ENCODE assay signal across 12 cellular contexts in genomic region chr11:103648670-103649400, GRCh38.
DNase-seq lines count a peak whose midpoint lies in the region; ATAC-seq and TF ChIP-seq lines count a peak whose summit lies in the region.
"Had no signal": no experiment of that assay in that cellular context is flagged by ENCODE, and none has a peak within 500 bp of the region (broad histone marks: within the 10 kb centered on the region; RNA-seq: fewer than 3 reads in every experiment).

No MANE protein-coding gene starts in this region.

- H3K27ac Mint-ChIP-seq in stimulated activated effector memory CD8-positive, alpha-beta T cell treated with anti-CD3 and anti-CD28 coated beads, Interleukin-12 subunit alpha, Interleukin-12 subunit beta, amount 100 ng/mL, for 72 hours, result no peak overlapping the region
- H3K27ac Mint-ChIP-seq: activated T-helper 17 cell treated with anti-CD3 and anti-CD28 coated beads, Interleukin-2, amount 50 U/mL, for 72 hours had no signal

- no peaks in the 10 kb centered on the region for H3K27me3 ChIP-seq in heart right ventricle

- intact Hi-C loops in heart right ventricle (cut with DNase I), result no loop called here

- peak; percentile 68 for ATAC-seq in GM18868 (IDR thresholded peaks at IDR 0.05; ENCODE audit: unreplicated experiment)
- ATAC-seq in HG03354 (IDR thresholded peaks at IDR 0.05; ENCODE audit: poor library complexity, severe bottlenecking, unreplicated experiment), result peak; percentile 47
- ATAC-seq in stimulated activated effector memory CD8-positive, alpha-beta T cell treated with anti-CD3 and anti-CD28 coated beads, Interleukin-12 subunit alpha, Interleukin-12 subunit beta, amount 100 ng/mL, for 72 hours, result peak; percentile 69
- no peak for ATAC-seq in heart right ventricle
- ATAC-seq: activated T-helper 17 cell treated with anti-CD3 and anti-CD28 coated beads, Interleukin-2, amount 50 U/mL, for 72 hours had no signal

- H3K4me1 ChIP-seq in heart right ventricle, result no peaks in the 10 kb centered on the region

- WGBS in heart right ventricle, 2 donors, result 27 to 42% methylated on average over 1 of the region's 1 CpG

- H3K36me3 Mint-ChIP-seq in stimulated activated effector memory CD8-positive, alpha-beta T cell treated with anti-CD3 and anti-CD28 coated beads, Interleukin-12 subunit alpha, Interleukin-12 subunit beta, amount 100 ng/mL, for 72 hours, result no peaks in the 10 kb centered on the region

- no peak overlapping the region for H3K27ac ChIP-seq in heart right ventricle
- H3K27ac ChIP-seq: WERI-Rb-1 had no signal

- H3K9me3 ChIP-seq in heart right ventricle, result peaks cover 0 to 17% (median 7%) of the 10 kb centered on the region in 11 donors

- DNase-seq in amniotic epithelial cell (ENCODE audit: low read depth), result peak; percentile 78
- DNase-seq in stimulated activated effector memory CD8-positive, alpha-beta T cell treated with anti-CD3 and anti-CD28 coated beads, Interleukin-12 subunit alpha, Interleukin-12 subunit beta, amount 100 ng/mL, for 72 hours (ENCODE audit: low spot score in 2 of 2), result no peak
- DNase-seq in activated CD4-positive, alpha-beta T cell treated with anti-CD3 and anti-CD28 coated beads for 48 hours, result no peak
- no peak for DNase-seq in NCI-H510A treated with DMSO at 0.1 percent for 48 hours (lab: John Stamatoyannopoulos, UW)
- no peak for DNase-seq in heart right ventricle
- DNase-seq: DMS79, glutamatergic neuron, NCI-H187, WERI-Rb-1 had no signal

- H3K36me3 ChIP-seq in heart right ventricle, result no peaks in the 10 kb centered on the region
- H3K36me3 ChIP-seq: WERI-Rb-1 had no signal

- H3K4me1 Mint-ChIP-seq in stimulated activated effector memory CD8-positive, alpha-beta T cell treated with anti-CD3 and anti-CD28 coated beads, Interleukin-12 subunit alpha, Interleukin-12 subunit beta, amount 100 ng/mL, for 72 hours, result no peaks in the 10 kb centered on the region
- H3K4me1 Mint-ChIP-seq: activated T-helper 17 cell treated with anti-CD3 and anti-CD28 coated beads, Interleukin-2, amount 50 U/mL, for 72 hours had no signal

- no peak overlapping the region for H3K4me3 Mint-ChIP-seq in stimulated activated effector memory CD8-positive, alpha-beta T cell treated with anti-CD3 and anti-CD28 coated beads, Interleukin-12 subunit alpha, Interleukin-12 subunit beta, amount 100 ng/mL, for 72 hours
- H3K4me3 Mint-ChIP-seq: activated T-helper 17 cell treated with anti-CD3 and anti-CD28 coated beads, Interleukin-2, amount 50 U/mL, for 72 hours had no signal

- H3K4me3 ChIP-seq in heart right ventricle, result no peak overlapping the region

- H3K9me3 Mint-ChIP-seq in stimulated activated effector memory CD8-positive, alpha-beta T cell treated with anti-CD3 and anti-CD28 coated beads, Interleukin-12 subunit alpha, Interleukin-12 subunit beta, amount 100 ng/mL, for 72 hours, result peaks cover 3% of the 10 kb centered on the region

- TF ChIP-seq CTCF in heart right ventricle (IDR thresholded peaks at IDR 0.05), result no peak

Comparison
In these comparisons a context has a peak if more than half of its experiments do, and no peak if none do; other contexts are left out.
1. ATAC-seq: peak in GM18868 (single experiment), HG03354 (single experiment) and stimulated activated effector memory CD8-positive, alpha-beta T cell treated with anti-CD3 and anti-CD28 coated beads, Interleukin-12 subunit alpha, Interleukin-12 subunit beta, amount 100 ng/mL, for 72 hours (single experiment); none in heart right ventricle (0 of 8).